ENCODE assay signal across 1 cellular context in the genomic region with DNA sequence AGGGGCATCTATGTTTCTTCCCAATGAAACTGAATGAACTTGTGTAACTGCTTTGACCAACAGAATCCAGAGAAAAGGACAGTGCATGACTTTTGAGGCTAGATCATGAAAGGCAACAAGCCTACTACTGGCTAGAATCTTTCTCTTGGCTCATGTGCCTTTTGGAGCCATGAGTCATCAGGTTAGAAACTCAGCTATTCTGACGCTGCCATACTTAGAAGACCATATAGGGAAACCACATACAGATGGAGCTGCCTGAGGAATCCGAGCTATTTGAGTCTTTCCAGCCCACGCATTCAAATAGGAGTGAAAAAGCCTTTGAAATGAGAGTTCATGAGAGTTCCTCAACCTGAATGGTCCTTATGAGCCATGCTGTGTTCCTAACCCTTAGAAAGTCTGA.
TF ChIP-seq lines count a peak whose summit lies in the region.

No MANE protein-coding gene starts in this region.

TF ChIP-seq in HepG2, 621 proteins besides CTCF, POLR2A, EP300 and RAD21:
- TF ChIP-seq ONECUT2 (CRISPR knock-in tag; IDR thresholded peaks at IDR 0.05) (no peak), SNRNP70 (IDR thresholded peaks at IDR 0.05; ENCODE audit: low read depth, low read length) (no peak), FOXA3 (CRISPR knock-in tag; IDR thresholded peaks at IDR 0.05) (no peak), ZNF674 (CRISPR knock-in tag; IDR thresholded peaks at IDR 0.05; ENCODE audit: low read depth) (no peak), ZNF34 (CRISPR knock-in tag; IDR thresholded peaks at IDR 0.05; ENCODE audit: borderline replicate concordance) (no peak), MYNN (CRISPR knock-in tag; IDR thresholded peaks at IDR 0.05; ENCODE audit: low read depth) (no peak), HHEX (CRISPR knock-in tag; IDR thresholded peaks at IDR 0.05) (no peak), ZNF383 (CRISPR knock-in tag; IDR thresholded peaks at IDR 0.05; ENCODE audit: borderline replicate concordance) (no peak), ZNF83 (CRISPR knock-in tag; IDR thresholded peaks at IDR 0.05; ENCODE audit: borderline replicate concordance) (no peak), ZNF460 (CRISPR knock-in tag; IDR thresholded peaks at IDR 0.05; ENCODE audit: borderline replicate concordance) (no peak), KDM3A (CRISPR knock-in tag; IDR thresholded peaks at IDR 0.05; ENCODE audit: low read depth) (no peak)
- TF ChIP-seq, protein P1, sequence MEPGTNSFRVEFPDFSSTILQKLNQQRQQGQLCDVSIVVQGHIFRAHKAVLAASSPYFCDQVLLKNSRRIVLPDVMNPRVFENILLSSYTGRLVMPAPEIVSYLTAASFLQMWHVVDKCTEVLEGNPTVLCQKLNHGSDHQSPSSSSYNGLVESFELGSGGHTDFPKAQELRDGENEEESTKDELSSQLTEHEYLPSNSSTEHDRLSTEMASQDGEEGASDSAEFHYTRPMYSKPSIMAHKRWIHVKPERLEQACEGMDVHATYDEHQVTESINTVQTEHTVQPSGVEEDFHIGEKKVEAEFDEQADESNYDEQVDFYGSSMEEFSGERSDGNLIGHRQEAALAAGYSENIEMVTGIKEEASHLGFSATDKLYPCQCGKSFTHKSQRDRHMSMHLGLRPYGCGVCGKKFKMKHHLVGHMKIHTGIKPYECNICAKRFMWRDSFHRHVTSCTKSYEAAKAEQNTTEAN (CRISPR knock-in tag; conservative IDR thresholded peaks at IDR 0.05): no peak
- TF ChIP-seq, protein P2, sequence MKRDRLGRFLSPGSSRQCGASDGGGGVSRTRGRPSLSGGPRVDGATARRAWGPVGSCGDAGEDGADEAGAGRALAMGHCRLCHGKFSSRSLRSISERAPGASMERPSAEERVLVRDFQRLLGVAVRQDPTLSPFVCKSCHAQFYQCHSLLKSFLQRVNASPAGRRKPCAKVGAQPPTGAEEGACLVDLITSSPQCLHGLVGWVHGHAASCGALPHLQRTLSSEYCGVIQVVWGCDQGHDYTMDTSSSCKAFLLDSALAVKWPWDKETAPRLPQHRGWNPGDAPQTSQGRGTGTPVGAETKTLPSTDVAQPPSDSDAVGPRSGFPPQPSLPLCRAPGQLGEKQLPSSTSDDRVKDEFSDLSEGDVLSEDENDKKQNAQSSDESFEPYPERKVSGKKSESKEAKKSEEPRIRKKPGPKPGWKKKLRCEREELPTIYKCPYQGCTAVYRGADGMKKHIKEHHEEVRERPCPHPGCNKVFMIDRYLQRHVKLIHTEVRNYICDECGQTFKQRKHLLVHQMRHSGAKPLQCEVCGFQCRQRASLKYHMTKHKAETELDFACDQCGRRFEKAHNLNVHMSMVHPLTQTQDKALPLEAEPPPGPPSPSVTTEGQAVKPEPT (CRISPR knock-in tag; IDR thresholded peaks at IDR 0.05; ENCODE audit: low read depth): no peak
- TF ChIP-seq, protein P3, sequence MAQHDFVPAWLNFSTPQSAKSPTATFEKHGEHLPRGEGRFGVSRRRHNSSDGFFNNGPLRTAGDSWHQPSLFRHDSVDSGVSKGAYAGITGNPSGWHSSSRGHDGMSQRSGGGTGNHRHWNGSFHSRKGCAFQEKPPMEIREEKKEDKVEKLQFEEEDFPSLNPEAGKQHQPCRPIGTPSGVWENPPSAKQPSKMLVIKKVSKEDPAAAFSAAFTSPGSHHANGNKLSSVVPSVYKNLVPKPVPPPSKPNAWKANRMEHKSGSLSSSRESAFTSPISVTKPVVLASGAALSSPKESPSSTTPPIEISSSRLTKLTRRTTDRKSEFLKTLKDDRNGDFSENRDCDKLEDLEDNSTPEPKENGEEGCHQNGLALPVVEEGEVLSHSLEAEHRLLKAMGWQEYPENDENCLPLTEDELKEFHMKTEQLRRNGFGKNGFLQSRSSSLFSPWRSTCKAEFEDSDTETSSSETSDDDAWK (CRISPR knock-in tag; IDR thresholded peaks at IDR 0.05): no peak
- TF ChIP-seq, protein P4, sequence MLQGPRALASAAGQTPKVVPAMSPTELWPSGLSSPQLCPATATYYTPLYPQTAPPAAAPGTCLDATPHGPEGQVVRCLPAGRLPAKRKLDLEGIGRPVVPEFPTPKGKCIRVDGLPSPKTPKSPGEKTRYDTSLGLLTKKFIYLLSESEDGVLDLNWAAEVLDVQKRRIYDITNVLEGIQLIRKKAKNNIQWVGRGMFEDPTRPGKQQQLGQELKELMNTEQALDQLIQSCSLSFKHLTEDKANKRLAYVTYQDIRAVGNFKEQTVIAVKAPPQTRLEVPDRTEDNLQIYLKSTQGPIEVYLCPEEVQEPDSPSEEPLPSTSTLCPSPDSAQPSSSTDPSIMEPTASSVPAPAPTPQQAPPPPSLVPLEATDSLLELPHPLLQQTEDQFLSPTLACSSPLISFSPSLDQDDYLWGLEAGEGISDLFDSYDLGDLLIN (CRISPR knock-in tag; IDR thresholded peaks at IDR 0.05; ENCODE audit: borderline replicate concordance): no peak
